ENCODE assay signal across 9 cellular contexts in the genomic region with DNA sequence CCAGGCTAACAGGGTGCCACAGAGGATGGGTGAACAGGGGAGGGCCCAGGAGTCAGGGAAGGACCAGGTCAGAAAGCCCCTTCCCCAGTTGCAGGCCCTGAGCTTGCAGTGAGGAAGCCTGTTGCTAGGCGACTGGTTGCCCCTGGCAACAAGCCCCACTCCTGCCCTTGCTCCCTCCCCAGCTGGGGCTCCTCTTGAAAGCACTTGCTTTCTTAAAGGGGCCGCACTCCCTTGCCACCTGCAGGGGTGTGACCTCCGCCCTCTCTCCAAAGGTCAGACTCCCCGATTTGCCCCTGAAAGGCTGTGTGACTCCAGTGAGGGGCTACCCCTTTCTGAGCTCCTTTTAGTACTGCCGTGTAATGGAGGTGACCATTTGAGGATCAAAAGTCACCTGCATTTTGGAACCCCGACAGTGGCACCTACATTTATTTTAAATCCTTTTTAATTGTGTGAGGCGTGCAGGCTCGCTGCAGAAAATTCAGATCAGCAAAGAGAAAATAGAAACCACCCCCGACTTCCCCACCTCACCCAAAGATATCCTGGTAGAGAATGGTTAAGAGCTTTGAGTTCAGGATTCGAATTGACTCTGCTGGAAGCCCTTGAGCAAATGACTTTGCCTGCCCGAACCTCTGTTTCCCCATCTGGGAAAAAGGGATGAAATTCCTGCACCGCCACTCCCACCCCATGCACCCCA. TPM values are rescaled to one million over a fixed set of nuclear protein-coding genes. Genes with fewer than 3 reads are reported as not detected.
DNase-seq lines count a peak whose midpoint lies in the region; ATAC-seq and TF ChIP-seq lines count a peak whose summit lies in the region.
"Had no signal": no experiment of that assay in that cellular context is flagged by ENCODE, and none has a peak within 500 bp of the region (broad histone marks: within the 10 kb centered on the region; RNA-seq: fewer than 3 reads in every experiment).

No MANE protein-coding gene starts in this region.

- peaks cover 48 to 62% of the 10 kb centered on the region in 2 donors for H3K36me3 Mint-ChIP-seq in stimulated activated naive B cell treated with anti-CD40 and anti-IgM and Interleukin-4, amounts not matched to agents 10 μg/mL and 1 μg/mL and 100 μg/mL, for 72 hours
- no peaks in the 10 kb centered on the region for H3K36me3 Mint-ChIP-seq in chondrocyte (ENCODE audit: low read depth)

- no peak overlapping the region for H3K4me3 ChIP-seq in fibroblast of mammary gland (ENCODE audit: control insufficient read depth, low read depth, low read length)

- no peaks in the 10 kb centered on the region for H3K27me3 Mint-ChIP-seq in stimulated activated naive B cell treated with anti-CD40 and anti-IgM and Interleukin-4, amounts not matched to agents 10 μg/mL and 1 μg/mL and 100 μg/mL, for 72 hours
- no peaks in the 10 kb centered on the region for H3K27me3 Mint-ChIP-seq in chondrocyte (ENCODE audit: low read depth)

- TF ChIP-seq CTCF in fibroblast of mammary gland (conservative IDR thresholded peaks at IDR 0.05; ENCODE audit: control insufficient read depth, insufficient read depth, low read depth, low read length) (no peak), chondrocyte (IDR thresholded peaks at IDR 0.05) (no peak)

- no peaks in the 10 kb centered on the region for H3K9me3 Mint-ChIP-seq in stimulated activated naive B cell treated with anti-CD40 and anti-IgM and Interleukin-4, amounts not matched to agents 10 μg/mL and 1 μg/mL and 100 μg/mL, for 72 hours
- H3K9me3 Mint-ChIP-seq in chondrocyte (ENCODE audit: low read depth), result no peaks in the 10 kb centered on the region

- ATAC-seq in HG02885 (IDR thresholded peaks at IDR 0.05; ENCODE audit: poor library complexity, unreplicated experiment) (peak; percentile 39), left lobe of liver (no peak), HG03039 (IDR thresholded peaks at IDR 0.05; ENCODE audit: unreplicated experiment) (no peak)
- ATAC-seq in stimulated activated naive B cell treated with anti-CD40 and anti-IgM and Interleukin-4, amounts not matched to agents 10 μg/mL and 1 μg/mL and 100 μg/mL, for 72 hours (replicated peaks), result peak; percentile 33 to 38

- peaks cover 61 to 88% of the 10 kb centered on the region in 2 donors for H3K4me1 Mint-ChIP-seq in stimulated activated naive B cell treated with anti-CD40 and anti-IgM and Interleukin-4, amounts not matched to agents 10 μg/mL and 1 μg/mL and 100 μg/mL, for 72 hours
- H3K4me1 Mint-ChIP-seq in chondrocyte (ENCODE audit: low read depth), result peaks cover 26% of the 10 kb centered on the region

- in situ Hi-C loops in SK-MEL-5 (cut with HindIII; ENCODE audit: low pct_unique_long_range_greater_than_20kb, low sequenced_read_pairs), result no loop called here

- H3K4me3 Mint-ChIP-seq in stimulated activated naive B cell treated with anti-CD40 and anti-IgM and Interleukin-4, amounts not matched to agents 10 μg/mL and 1 μg/mL and 100 μg/mL, for 72 hours, result peak overlapping the region; percentile 82 to 89
- H3K4me3 Mint-ChIP-seq in chondrocyte (ENCODE audit: unreplicated experiment), result no peak overlapping the region

- DNase-seq in DMS153 treated with DMSO at 0.1 percent for 48 hours (lab: John Stamatoyannopoulos, UW; ENCODE audit: unreplicated experiment) (peak; percentile 7), SK-MEL-5 (ENCODE audit: low read depth, low spot score) (peak; percentile 45), fibroblast of mammary gland (ENCODE audit: low read depth) (peak; percentile 32), left lobe of liver (ENCODE audit: low spot score) (no peak), chondrocyte (ENCODE audit: low spot score) (no peak)
- peak; percentile 73 for DNase-seq in stimulated activated naive B cell treated with anti-CD40 and anti-IgM and Interleukin-4, amounts not matched to agents 10 μg/mL and 1 μg/mL and 100 μg/mL, for 72 hours

- H3K27ac Mint-ChIP-seq in stimulated activated naive B cell treated with anti-CD40 and anti-IgM and Interleukin-4, amounts not matched to agents 10 μg/mL and 1 μg/mL and 100 μg/mL, for 72 hours, result peak overlapping the region; percentile 96
- H3K27ac Mint-ChIP-seq in chondrocyte (ENCODE audit: unreplicated experiment), result no peak overlapping the region

RNA-seq across cellular contexts. Expression of a gene that starts 4.8 kb away (rescaled TPM):
- total RNA-seq in SK-MEL-5 (2014; rRNA removed; shearing (Covaris generic)), result 0.85 and 0.92 TPM in 2 replicates
- 1.4 and 1.5 TPM in 2 replicates for polyA plus RNA-seq in SK-MEL-5 (2015; cell fraction: cytosol; rRNA removed)
- 1.6 and 3.1 TPM in 2 replicates for polyA plus RNA-seq in SK-MEL-5 (2015; cell fraction: nucleus; rRNA removed)
- total RNA-seq in left lobe of liver, result 1.7 TPM
- 0.22 to 0.70 TPM (median 0.49 TPM) in 3 replicates for total RNA-seq in chondrocyte

RNA-seq across cellular contexts. Expression of a gene that starts 36.8 kb away (rescaled TPM):
- 10.0 and 12.3 TPM in 2 replicates for total RNA-seq in SK-MEL-5 (2014; rRNA removed; shearing (Covaris generic))
- polyA plus RNA-seq in SK-MEL-5 (2015; cell fraction: cytosol; rRNA removed), result 53.0 and 55.2 TPM in 2 replicates
- polyA plus RNA-seq in SK-MEL-5 (2015; cell fraction: nucleus; rRNA removed), result 20.3 and 21.4 TPM in 2 replicates
- 14.3 TPM for total RNA-seq in left lobe of liver
- total RNA-seq in chondrocyte, result 34.7 to 64.4 TPM (median 61.3 TPM) in 3 replicates

RNA-seq across cellular contexts. Expression of a gene that starts 38.8 kb away (rescaled TPM):
- not detected in 2 replicates for total RNA-seq in SK-MEL-5 (2014; rRNA removed; shearing (Covaris generic))
- polyA plus RNA-seq in SK-MEL-5 (2015; cell fraction: cytosol; rRNA removed), result 0.10 TPM in 1 of 2 replicates, not detected in the other
- not detected in 2 replicates for polyA plus RNA-seq in SK-MEL-5 (2015; cell fraction: nucleus; rRNA removed)
- total RNA-seq in left lobe of liver, result 1.2 TPM
- total RNA-seq in chondrocyte, result not detected in 3 replicates
- total RNA-seq: endothelial cell of umbilical vein had no signal

Comparison
In these comparisons a context has a peak if more than half of its experiments do, and no peak if none do; other contexts are left out.
1. DNase-seq: peak in DMS153 treated with DMSO at 0.1 percent for 48 hours (single experiment), SK-MEL-5 (single experiment), fibroblast of mammary gland (single experiment) and stimulated activated naive B cell treated with anti-CD40 and anti-IgM and Interleukin-4, amounts not matched to agents 10 μg/mL and 1 μg/mL and 100 μg/mL, for 72 hours (single experiment); none in left lobe of liver (single experiment) and chondrocyte (single experiment).
2. ATAC-seq: peak in HG02885 (single experiment) and stimulated activated naive B cell treated with anti-CD40 and anti-IgM and Interleukin-4, amounts not matched to agents 10 μg/mL and 1 μg/mL and 100 μg/mL, for 72 hours (2 of 2); none in left lobe of liver (single experiment) and HG03039 (single experiment).